17 cellular contexts compared by ENCODE assay signal in the genomic region with DNA sequence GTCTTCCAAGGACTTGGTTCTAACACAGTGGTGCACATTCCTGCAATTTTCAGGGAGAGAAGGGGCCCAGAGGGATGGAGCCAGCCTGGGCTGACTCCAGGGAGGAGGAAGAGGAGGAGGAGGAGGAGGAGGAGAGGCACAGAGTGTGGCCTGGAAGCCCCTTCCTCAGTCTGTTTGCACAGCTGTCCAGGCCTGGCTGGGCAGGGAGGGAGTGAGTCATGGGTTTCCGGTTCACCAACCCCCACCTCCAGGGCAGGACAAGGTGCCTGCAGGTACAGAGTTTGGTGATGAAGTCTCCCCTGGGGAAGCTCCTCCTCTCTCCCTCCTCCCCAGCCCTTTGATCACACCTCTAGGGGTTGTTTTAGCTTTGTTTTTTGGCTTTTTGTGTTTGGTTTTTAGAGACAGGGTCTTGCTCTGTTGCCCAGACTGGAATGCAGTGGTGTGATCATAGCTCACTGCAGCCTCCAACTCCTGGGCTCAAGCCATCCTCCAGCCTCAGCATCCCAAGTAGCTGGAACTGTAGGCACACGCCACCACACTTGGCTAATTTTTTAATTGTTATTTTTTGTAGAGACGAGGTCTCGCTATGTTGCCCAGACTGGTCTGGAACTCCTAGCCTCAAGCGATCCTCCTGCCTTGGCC.
A peak's percentile ranks its signal among the peaks of the same experiment; 100 is the strongest.
DNase-seq lines count a peak whose midpoint lies in the region; ATAC-seq, FAIRE-seq and TF ChIP-seq lines count a peak whose summit lies in the region.
"Had no signal": no experiment of that assay in that cellular context is flagged by ENCODE, and none has a peak within 500 bp of the region (broad histone marks: within the 10 kb centered on the region; RNA-seq: fewer than 3 reads in every experiment).

No MANE protein-coding gene starts in this region.

- no peaks in the 10 kb centered on the region for H3K9me2 ChIP-seq in GM23338 (ENCODE audit: insufficient read depth)

- no peaks in the 10 kb centered on the region for H3K9me3 Mint-ChIP-seq in T-helper 1 cell treated with Interleukin-12 subunit alpha and Interleukin-12 subunit beta and Interleukin-4 antibody, amounts not matched to agents 30 μg/mL and 1 μg/mL, for 36 hours
- no peaks in the 10 kb centered on the region for H3K9me3 Mint-ChIP-seq in GM23338
- no peaks in the 10 kb centered on the region for H3K9me3 Mint-ChIP-seq in CD4-positive, alpha-beta T cell
- H3K9me3 Mint-ChIP-seq: central memory CD8-positive, alpha-beta T cell had no signal

- peak overlapping the region; percentile 49 for H3K27ac Mint-ChIP-seq in T-helper 1 cell treated with Interleukin-12 subunit alpha and Interleukin-12 subunit beta and Interleukin-4 antibody, amounts not matched to agents 30 μg/mL and 1 μg/mL, for 36 hours
- H3K27ac Mint-ChIP-seq in GM23338 = no peak overlapping the region
- H3K27ac Mint-ChIP-seq in CD4-positive, alpha-beta T cell = no peak overlapping the region

- H3K4me1 ChIP-seq in colonic mucosa (no peaks in the 10 kb centered on the region), small intestine (ENCODE audit: control insufficient read depth in 2 of 2, insufficient read depth in 1 of 2, low read depth in 1 of 2, low read length in 1 of 2) (no peaks in the 10 kb centered on the region), GM23338 (ENCODE audit: insufficient read depth) (peaks cover 12% of the 10 kb centered on the region)
- H3K4me1 ChIP-seq: psoas muscle, uterus had no signal

- CTCF ChIA-PET in CD4-positive, alpha-beta T cell (lab: Charles Lee) = no interaction called here

- no peaks in the 10 kb centered on the region for H3K27me3 Mint-ChIP-seq in T-helper 1 cell treated with Interleukin-12 subunit alpha and Interleukin-12 subunit beta and Interleukin-4 antibody, amounts not matched to agents 30 μg/mL and 1 μg/mL, for 36 hours (ENCODE audit: low read depth)
- H3K27me3 Mint-ChIP-seq in GM23338 (ENCODE audit: insufficient read depth, low read depth, poor library complexity) = peaks cover 5% of the 10 kb centered on the region
- no peaks in the 10 kb centered on the region for H3K27me3 Mint-ChIP-seq in CD4-positive, alpha-beta T cell

- no peak for ATAC-seq in GM23338
- no peak for ATAC-seq in CD4-positive, alpha-beta T cell (ENCODE audit: poor library complexity)
- ATAC-seq: psoas muscle had no signal

- H3K9me3 ChIP-seq in colonic mucosa (no peaks in the 10 kb centered on the region), small intestine (ENCODE audit: control insufficient read depth, low read depth) (no peaks in the 10 kb centered on the region)
- no peaks in the 10 kb centered on the region for H3K9me3 ChIP-seq in CD4-positive, alpha-beta T cell (ENCODE audit: control insufficient read depth, low read length)
- H3K9me3 ChIP-seq: HAP-1, psoas muscle, uterus had no signal

- no peaks in the 10 kb centered on the region for H3K36me3 Mint-ChIP-seq in T-helper 1 cell treated with Interleukin-12 subunit alpha and Interleukin-12 subunit beta and Interleukin-4 antibody, amounts not matched to agents 30 μg/mL and 1 μg/mL, for 36 hours (ENCODE audit: low read depth)
- H3K36me3 Mint-ChIP-seq in GM23338 (ENCODE audit: low read depth) = no peaks in the 10 kb centered on the region
- H3K36me3 Mint-ChIP-seq in CD4-positive, alpha-beta T cell (ENCODE audit: low read depth) = no peaks in the 10 kb centered on the region

- H3K9ac ChIP-seq in colonic mucosa (ENCODE audit: low read depth in 2 of 2, low read length in 2 of 2) = no peak overlapping the region

- H3K4me3 Mint-ChIP-seq in T-helper 1 cell treated with Interleukin-12 subunit alpha and Interleukin-12 subunit beta and Interleukin-4 antibody, amounts not matched to agents 30 μg/mL and 1 μg/mL, for 36 hours = no peak overlapping the region
- no peak overlapping the region for H3K4me3 Mint-ChIP-seq in GM23338
- no peak overlapping the region for H3K4me3 Mint-ChIP-seq in CD4-positive, alpha-beta T cell
- H3K4me3 Mint-ChIP-seq: central memory CD8-positive, alpha-beta T cell had no signal

- H3K36me3 ChIP-seq in colonic mucosa (no peaks in the 10 kb centered on the region), small intestine (ENCODE audit: control insufficient read depth in 2 of 2, insufficient read depth in 2 of 2, low read length in 2 of 2) (no peaks in the 10 kb centered on the region), GM23338 (ENCODE audit: insufficient read depth) (no peaks in the 10 kb centered on the region)
- H3K36me3 ChIP-seq: HAP-1, uterus had no signal

- no peaks in the 10 kb centered on the region for H3K79me2 ChIP-seq in GM23338 (replicated peaks; ENCODE audit: insufficient read depth)

- 0 out of 2 replicates have a peak, but pooled peaks cover 4% of the 10 kb centered on the region for H3F3A ChIP-seq in GM23338 (replicated peaks; ENCODE audit: low read depth)

- H3K27me3 ChIP-seq in colonic mucosa (no peaks in the 10 kb centered on the region), small intestine (ENCODE audit: control insufficient read depth in 2 of 2, insufficient read depth in 2 of 2, low read length in 2 of 2) (no peaks in the 10 kb centered on the region), GM23338 (ENCODE audit: insufficient read depth) (no peaks in the 10 kb centered on the region)
- no peaks in the 10 kb centered on the region for H3K27me3 ChIP-seq in CD4-positive, alpha-beta T cell (ENCODE audit: control insufficient read depth, insufficient read depth, low read length)
- H3K27me3 ChIP-seq: uterus had no signal

- 79 to 86% (median 79%) methylated on average over 5 of the region's 5 CpGs for WGBS in small intestine, 3 donors

- H2AFZ ChIP-seq in GM23338 = no peak overlapping the region

- no peak for TF ChIP-seq CTCF in colonic mucosa (IDR thresholded peaks at IDR 0.05)
- no peak for TF ChIP-seq CTCF in GM23338 (conservative IDR thresholded peaks at IDR 0.05; ENCODE audit: low read depth in 2 of 2)
- TF ChIP-seq CTCF in CD4-positive, alpha-beta T cell (IDR thresholded peaks at IDR 0.05) = no peak

- H4K20me1 ChIP-seq in GM23338 (replicated peaks; ENCODE audit: insufficient read depth) = no peaks in the 10 kb centered on the region

- FAIRE-seq in small intestine (lab: Jason Lieb, UNC) = no peak

- POLR2A ChIA-PET in CD4-positive, alpha-beta T cell (lab: Charles Lee) = interaction anchor here (0.7 kb wide), 1 partner anchor 80 kb away, joined by 4 read pairs; no protein-coding TSS in a partner anchor

- H3K4me1 Mint-ChIP-seq in T-helper 1 cell treated with Interleukin-12 subunit alpha and Interleukin-12 subunit beta and Interleukin-4 antibody, amounts not matched to agents 30 μg/mL and 1 μg/mL, for 36 hours (ENCODE audit: low read depth) = peaks cover 26% of the 10 kb centered on the region
- H3K4me1 Mint-ChIP-seq in GM23338 = peaks cover 7% of the 10 kb centered on the region
- peaks cover 6% of the 10 kb centered on the region for H3K4me1 Mint-ChIP-seq in CD4-positive, alpha-beta T cell (ENCODE audit: low read depth)

- intact Hi-C loops in colonic mucosa (cut with DNase I) (no loop called here), posterior cingulate gyrus (cut with DNase I) (no loop called here)
- intact Hi-C loops in CD4-positive, alpha-beta T cell (cut with DNase I, micrococcal nuclease) = no loop called here

- DNase-seq in T-helper 1 cell (no peak), NCI-H510A (lab: John Stamatoyannopoulos, UW) (peak; percentile 62), colonic mucosa (peak; percentile 42), small intestine (peak; percentile 41), GM23338 (ENCODE audit: low spot score) (no peak), posterior cingulate gyrus (no peak)
- no peak for DNase-seq in CD4-positive, alpha-beta T cell
- DNase-seq: ACHN; activated naive CD4-positive, alpha-beta T cell; hypothalamus; psoas muscle; stimulated activated CD8-positive, alpha-beta memory T cell treated with anti-CD3 and anti-CD28 coated beads, Interleukin-4, amount 100 ng/mL, for 48 hours; uterus had no signal

- H3K27ac ChIP-seq in colonic mucosa = no peak overlapping the region
- no peak overlapping the region for H3K27ac ChIP-seq in small intestine (ENCODE audit: low read depth in 1 of 2, low read length in 1 of 2)
- H3K27ac ChIP-seq in GM23338 (ENCODE audit: low read depth) = no peak overlapping the region
- H3K27ac ChIP-seq in CD4-positive, alpha-beta T cell (ENCODE audit: low read depth, low read length) = no peak overlapping the region
- H3K27ac ChIP-seq: epithelial cell of prostate, psoas muscle, uterus had no signal

- no peak overlapping the region for H3K4me2 ChIP-seq in GM23338

- no peak overlapping the region for H3K4me3 ChIP-seq in colonic mucosa
- H3K4me3 ChIP-seq in small intestine (ENCODE audit: low read depth in 1 of 2, low read length in 2 of 2) = no peak overlapping the region
- no peak overlapping the region for H3K4me3 ChIP-seq in GM23338
- H3K4me3 ChIP-seq: HAP-1, psoas muscle, uterus had no signal

TF ChIP-seq in GM23338, 12 proteins besides CTCF, POLR2A, EP300 and RAD21 (continues in another document):
- TF ChIP-seq ZNF331 (CRISPR knock-in tag; IDR thresholded peaks at IDR 0.05; ENCODE audit: low read depth) = no peak
- TF ChIP-seq ZNF114 (CRISPR knock-in tag; IDR thresholded peaks at IDR 0.05) = no peak
- TF ChIP-seq EZH2 (IDR thresholded peaks at IDR 0.05; ENCODE audit: low read depth, unreplicated experiment) = no peak
- no peak for TF ChIP-seq CREB1 (CRISPR knock-in tag; IDR thresholded peaks at IDR 0.05; ENCODE audit: low read depth)
- TF ChIP-seq JUNB (IDR thresholded peaks at IDR 0.05; ENCODE audit: unreplicated experiment) = no peak
- TF ChIP-seq EZH2phosphoT487 (IDR thresholded peaks at IDR 0.05; ENCODE audit: unreplicated experiment) = no peak
- no peak for TF ChIP-seq ETS1 (IDR thresholded peaks at IDR 0.05)

Comparison
In these comparisons a context has a peak if more than half of its experiments do, and no peak if none do; other contexts are left out.
1. DNase-seq: peak in NCI-H510A (single experiment), colonic mucosa (single experiment) and small intestine (single experiment); none in T-helper 1 cell (0 of 5), GM23338 (single experiment), CD4-positive, alpha-beta T cell (0 of 10) and posterior cingulate gyrus (0 of 10).